ENCODE assay signal across 16 cellular contexts in genomic region chr14:87411370-87411769, GRCh38.
A peak's percentile ranks its signal among the peaks of the same experiment; 100 is the strongest.
DNase-seq lines count a peak whose midpoint lies in the region; ATAC-seq and TF ChIP-seq lines count a peak whose summit lies in the region.
"Had no signal": no experiment of that assay in that cellular context is flagged by ENCODE, and none has a peak within 500 bp of the region (broad histone marks: within the 10 kb centered on the region; RNA-seq: fewer than 3 reads in every experiment).

No MANE protein-coding gene starts in this region.

- POLR2A ChIA-PET in PC-3 (lab: Charles Lee; ENCODE audit: unreplicated experiment) = no interaction called here

- H3K4me2 ChIP-seq in Karpas-422 (ENCODE audit: low read depth, low read length, poor library complexity, severe bottlenecking) (no peak overlapping the region), PC-3 (ENCODE audit: low read length) (no peak overlapping the region)
- H3K4me2 ChIP-seq: BLaER1 treated with 17β-estradiol and CSF1 and Interleukin-3, amounts not matched to agents 10 nM and 100 nM had no signal

- H3K9ac ChIP-seq in Karpas-422 (ENCODE audit: low read length) = no peak overlapping the region
- no peak overlapping the region for H3K9ac ChIP-seq in PC-3 (ENCODE audit: low read length)
- H3K9ac ChIP-seq: BLaER1 treated with 17β-estradiol and CSF1 and Interleukin-3, amounts not matched to agents 10 nM and 100 nM had no signal

- no peak for TF ChIP-seq POLR2A in sigmoid colon (IDR thresholded peaks at IDR 0.05)

- no peak for TF ChIP-seq EP300 in sigmoid colon (IDR thresholded peaks at IDR 0.05)

- H3K79me2 ChIP-seq in Karpas-422 (ENCODE audit: low read length) = no peaks in the 10 kb centered on the region
- no peaks in the 10 kb centered on the region for H3K79me2 ChIP-seq in PC-3 (ENCODE audit: low read length)

- intact Hi-C loops in sigmoid colon (cut with DNase I) = no loop called here
- intact Hi-C loops in PC-3 (cut with micrococcal nuclease) = no loop called here

- DNase-seq in ELF-1 (ENCODE audit: low read depth, low spot score) (peak; percentile 49), Karpas-422 (no peak), iPS-NIHi7 (ENCODE audit: extremely low spot score) (peak; percentile 16), sigmoid colon (peak; percentile 55), PC-3 (no peak), GM13976 (ENCODE audit: low spot score) (no peak)
- DNase-seq: ACHN; Calu3; CD4-positive, alpha-beta T cell; DMS 273 treated with DMSO at 0.1 percent for 48 hours; GOT3; HCEC 1CT; HFFc6 had no signal

- H3K27me3 ChIP-seq in Karpas-422 (ENCODE audit: low read length) (no peaks in the 10 kb centered on the region), sigmoid colon (no peaks in the 10 kb centered on the region), PC-3 (ENCODE audit: low read length) (no peaks in the 10 kb centered on the region)
- H3K27me3 ChIP-seq: BLaER1 treated with 17β-estradiol and CSF1 and Interleukin-3, amounts not matched to agents 10 nM and 100 nM had no signal

- BruUV-seq in PC-3 (replicated peaks; lab: Mats Ljungman, UMichigan) = no TSS peak

- H3F3A ChIP-seq in PC-3 (ENCODE audit: low read length, unreplicated experiment) = no peaks in the 10 kb centered on the region

- ATAC-seq in GM19397 (IDR thresholded peaks at IDR 0.05; ENCODE audit: unreplicated experiment) (no peak), PC-3 (no peak)
- ATAC-seq: GM12878 had no signal

- H4K20me1 ChIP-seq in Karpas-422 (ENCODE audit: insufficient read depth, low read depth, low read length) (no peaks in the 10 kb centered on the region), PC-3 (ENCODE audit: low read length) (no peaks in the 10 kb centered on the region)
- H4K20me1 ChIP-seq: BLaER1 treated with 17β-estradiol and CSF1 and Interleukin-3, amounts not matched to agents 10 nM and 100 nM had no signal

- H3K9me3 ChIP-seq in Karpas-422 (ENCODE audit: low read length) (no peaks in the 10 kb centered on the region), sigmoid colon (no peaks in the 10 kb centered on the region), PC-3 (ENCODE audit: low read length) (0 out of 2 replicates have a peak, but pooled peaks cover 9% of the 10 kb centered on the region)
- H3K9me3 ChIP-seq: BLaER1 treated with 17β-estradiol and CSF1 and Interleukin-3, amounts not matched to agents 10 nM and 100 nM had no signal

- CTCF ChIA-PET in PC-3 (lab: Charles Lee) = no interaction called here

- no peaks in the 10 kb centered on the region for H3K9me2 ChIP-seq in Karpas-422 (replicated peaks; ENCODE audit: insufficient read depth, low read length)
- no peaks in the 10 kb centered on the region for H3K9me2 ChIP-seq in PC-3 (replicated peaks; ENCODE audit: low read length)

- H3K4me3 ChIP-seq in Karpas-422 (ENCODE audit: low read length) (no peak overlapping the region), sigmoid colon (no peak overlapping the region), PC-3 (ENCODE audit: low read length) (no peak overlapping the region)
- H3K4me3 ChIP-seq: BLaER1 treated with 17β-estradiol and CSF1 and Interleukin-3, amounts not matched to agents 10 nM and 100 nM; GM12878 had no signal

- H3K36me3 ChIP-seq in Karpas-422 (ENCODE audit: insufficient read depth, low read length) (no peaks in the 10 kb centered on the region), sigmoid colon (no peaks in the 10 kb centered on the region), PC-3 (ENCODE audit: low read depth, low read length) (no peaks in the 10 kb centered on the region)
- H3K36me3 ChIP-seq: BLaER1 treated with 17β-estradiol and CSF1 and Interleukin-3, amounts not matched to agents 10 nM and 100 nM had no signal

- TF ChIP-seq CTCF in sigmoid colon (IDR thresholded peaks at IDR 0.05) (no peak), PC-3 (conservative IDR thresholded peaks at IDR 0.05; ENCODE audit: low read depth, low read length) (no peak), GM13976 (IDR thresholded peaks at IDR 0.05; ENCODE audit: borderline replicate concordance, control extremely low read depth, extremely low read depth, insufficient read depth, missing control alignments) (no peak)

- H3K4me1 ChIP-seq in Karpas-422 (ENCODE audit: low read length) (0 out of 2 replicates have a peak, but pooled peaks cover 3% of the 10 kb centered on the region), sigmoid colon (no peaks in the 10 kb centered on the region), PC-3 (ENCODE audit: insufficient read depth, low read length) (no peaks in the 10 kb centered on the region)
- H3K4me1 ChIP-seq: BLaER1 treated with 17β-estradiol and CSF1 and Interleukin-3, amounts not matched to agents 10 nM and 100 nM had no signal

- H3K27ac ChIP-seq in Karpas-422 (ENCODE audit: low read length) = no peak overlapping the region
- H3K27ac ChIP-seq in sigmoid colon = no peak overlapping the region
- no peak overlapping the region for H3K27ac ChIP-seq in PC-3 (ENCODE audit: low read length)
- H3K27ac ChIP-seq: BLaER1 treated with 17β-estradiol and CSF1 and Interleukin-3, amounts not matched to agents 10 nM and 100 nM had no signal

- in situ Hi-C loops in GM13976 (cut with MboI; ENCODE audit: low sequenced_read_pairs, unreplicated experiment) = no loop called here

- 57 to 70% methylated on average over 3 of the region's 3 CpGs for WGBS in sigmoid colon, 2 donors

- H2AFZ ChIP-seq in Karpas-422 (ENCODE audit: low read length) (0 out of 2 replicates have a peak overlapping the region, but pooled peaks have one; percentile 25), PC-3 (ENCODE audit: low read length) (no peak overlapping the region)

Comparison
In these comparisons a context has a peak if more than half of its experiments do, and no peak if none do; other contexts are left out.
1. DNase-seq: peak in ELF-1 (single experiment), iPS-NIHi7 (single experiment) and sigmoid colon (single experiment); none in Karpas-422 (single experiment), PC-3 (single experiment) and GM13976 (single experiment).